Comparison of ENCODE assay signal across 16 cellular contexts in genomic region chr10:101002456-101002855, GRCh38. TPM values are rescaled to one million over a fixed set of nuclear protein-coding genes. Genes with fewer than 3 reads are reported as not detected.
DNase-seq lines count a peak whose midpoint lies in the region; ATAC-seq and TF ChIP-seq lines count a peak whose summit lies in the region.
"Had no signal": no experiment of that assay in that cellular context is flagged by ENCODE, and none has a peak within 500 bp of the region (broad histone marks: within the 10 kb centered on the region; RNA-seq: fewer than 3 reads in every experiment).

No MANE protein-coding gene starts in this region.

- peak overlapping the region; percentile 18 to 98 (median 97); a peak in 13 of 22 replicates for H3K27ac ChIP-seq in BLaER1 treated with 17β-estradiol and CSF1 and Interleukin-3, amounts not matched to agents 10 nM and 100 nM
- H3K27ac ChIP-seq in angular gyrus (ENCODE audit: low read depth, low read length), result peak overlapping the region; percentile 98
- peak overlapping the region; percentile 42 to 67 for H3K27ac ChIP-seq in liver (ENCODE audit: low read depth in 1 of 2, low read length in 2 of 2)
- peak overlapping the region; percentile 95 for H3K27ac ChIP-seq in skeletal muscle tissue (ENCODE audit: low read depth, low read length)

- H3K27me3 ChIP-seq in BLaER1 treated with 17β-estradiol and CSF1 and Interleukin-3, amounts not matched to agents 10 nM and 100 nM, result no peaks in the 10 kb centered on the region
- H3K27me3 ChIP-seq in liver (ENCODE audit: control insufficient read depth in 4 of 4, insufficient read depth in 4 of 4, low read length in 3 of 4) (no peaks in the 10 kb centered on the region), skeletal muscle tissue (ENCODE audit: control insufficient read depth in 3 of 3, insufficient read depth in 3 of 3, low read length in 3 of 3) (no peaks in the 10 kb centered on the region)
- H3K27me3 ChIP-seq: testis had no signal

- no peak for ATAC-seq in HG02938 (IDR thresholded peaks at IDR 0.05; ENCODE audit: unreplicated experiment)

- H3K4me2 ChIP-seq in BLaER1 treated with 17β-estradiol and CSF1 and Interleukin-3, amounts not matched to agents 10 nM and 100 nM, result peak overlapping the region; percentile 89 to 99 (median 97)

- DNase-seq in NCI-H82 (lab: John Stamatoyannopoulos, UW) (no peak), anterior cingulate cortex (lab: John Stamatoyannopoulos, UW) (no peak), COR-L47 (lab: John Stamatoyannopoulos, UW) (no peak)
- DNase-seq: activated CD4-positive, alpha-beta memory T cell treated with anti-CD3 and anti-CD28 coated beads for 36 hours; activated naive CD8-positive, alpha-beta T cell treated with anti-CD3 and anti-CD28 coated beads, Interleukin-2, amount 10 ng/mL, durations not matched to agents 7 days and 5 days; activated T-cell treated with anti-CD3 and anti-CD28 coated beads, Interleukin-2, amount 50 U/mL, for 48 hours; KG1; NCI-H1417 treated with DMSO at 0.1 percent for 48 hours; nucleus accumbens; stimulated activated CD4-positive, alpha-beta T cell treated with anti-CD3 and anti-CD28 coated beads, Interleukin-15, amount 100 ng/mL, for 24 hours; testis had no signal

- H3K4me3 ChIP-seq in BLaER1 treated with 17β-estradiol and CSF1 and Interleukin-3, amounts not matched to agents 10 nM and 100 nM, result peak overlapping the region in 4 of 10 experiments; percentile 18 to 92 (median 83); a peak in 4 of 20 replicates
- H3K4me3 ChIP-seq in liver (ENCODE audit: low read depth in 1 of 3, low read length in 3 of 3) (no peak overlapping the region), skeletal muscle tissue (ENCODE audit: low read length in 3 of 3) (peak overlapping the region in 2 of 3 donors; percentile 42 to 89)
- H3K4me3 ChIP-seq: testis had no signal

- TF ChIP-seq CTCF in liver (IDR thresholded peaks at IDR 0.05; ENCODE audit: low read depth, low read length, missing input control), result no peak

- no peaks in the 10 kb centered on the region for H3K9me3 ChIP-seq in BLaER1 treated with 17β-estradiol and CSF1 and Interleukin-3, amounts not matched to agents 10 nM and 100 nM (replicated peaks in 1 of 11)
- no peaks in the 10 kb centered on the region for H3K9me3 ChIP-seq in liver (ENCODE audit: control insufficient read depth in 4 of 4, low read length in 3 of 4)
- no peaks in the 10 kb centered on the region for H3K9me3 ChIP-seq in skeletal muscle tissue (ENCODE audit: control insufficient read depth in 3 of 3, low read length in 3 of 3)
- H3K9me3 ChIP-seq: testis had no signal

- no peak for TF ChIP-seq RAD21 in liver (IDR thresholded peaks at IDR 0.05)

- H3K9ac ChIP-seq in BLaER1 treated with 17β-estradiol and CSF1 and Interleukin-3, amounts not matched to agents 10 nM and 100 nM, result peak overlapping the region; percentile 92 to 99 (median 97); a peak in 19 of 22 replicates
- H3K9ac ChIP-seq in liver (ENCODE audit: low read depth in 1 of 2, low read length in 2 of 2) (no peak overlapping the region), skeletal muscle tissue (ENCODE audit: low read depth in 1 of 3, low read length in 3 of 3) (peak overlapping the region; percentile 45 to 99 (median 86))

- peaks cover 46 to 57% (median 53%) of the 10 kb centered on the region in 11 experiments for H3K36me3 ChIP-seq in BLaER1 treated with 17β-estradiol and CSF1 and Interleukin-3, amounts not matched to agents 10 nM and 100 nM
- H3K36me3 ChIP-seq in liver (ENCODE audit: control insufficient read depth in 4 of 4, insufficient read depth in 3 of 4, low read depth in 1 of 4, low read length in 3 of 4), result peaks cover 0 to 14% (median under 1%) of the 10 kb centered on the region in 4 donors
- peaks cover 30 to 43% (median 39%) of the 10 kb centered on the region in 3 donors for H3K36me3 ChIP-seq in skeletal muscle tissue (ENCODE audit: control insufficient read depth in 3 of 3, insufficient read depth in 3 of 3, low read length in 3 of 3)

- peaks cover 36 to 62% (median 49%) of the 10 kb centered on the region in 11 experiments; a peak in 21 of 22 replicates for H4K20me1 ChIP-seq in BLaER1 treated with 17β-estradiol and CSF1 and Interleukin-3, amounts not matched to agents 10 nM and 100 nM

- WGBS in liver, result 89% methylated on average over 11 of the region's 11 CpGs

- H3K4me1 ChIP-seq in BLaER1 treated with 17β-estradiol and CSF1 and Interleukin-3, amounts not matched to agents 10 nM and 100 nM, result peaks cover 22 to 53% (median 47%) of the 10 kb centered on the region in 10 experiments
- H3K4me1 ChIP-seq in liver (ENCODE audit: control insufficient read depth in 4 of 4, insufficient read depth in 4 of 4, low read length in 3 of 4) (peaks cover 0 to 20% (median 13%) of the 10 kb centered on the region in 4 donors), skeletal muscle tissue (ENCODE audit: control insufficient read depth in 3 of 3, insufficient read depth in 3 of 3, low read length in 3 of 3) (peaks cover 48 to 66% (median 58%) of the 10 kb centered on the region in 3 donors)

TF ChIP-seq in liver, 16 proteins besides CTCF, POLR2A, EP300 and RAD21:
- TF ChIP-seq FOXA2 (IDR thresholded peaks at IDR 0.05), result no peak
- TF ChIP-seq ATF3 (IDR thresholded peaks at IDR 0.05), result no peak
- no peak for TF ChIP-seq MAX (IDR thresholded peaks at IDR 0.05)
- no peak for TF ChIP-seq RXRA (IDR thresholded peaks at IDR 0.05)

RNA-seq across cellular contexts. Expression of gene LZTS2, which starts 2.8 kb away (rescaled TPM):
- total RNA-seq in liver, result 10 to 100 TPM in 1 of 2 donors, 1 to 10 TPM in 1; 9.9 to 10.3 TPM
- polyA plus RNA-seq in liver, result 1 to 10 TPM; 2.1 to 9.2 TPM
- total RNA-seq in skeletal muscle tissue, result 37.6 TPM

RNA-seq across cellular contexts. Expression of gene TWNK, which starts 15.1 kb away (rescaled TPM):
- total RNA-seq in liver, result 1 to 10 TPM; 4.1 to 4.8 TPM
- 1 to 10 TPM; 1.6 to 6.2 TPM for polyA plus RNA-seq in liver
- total RNA-seq in skeletal muscle tissue, result 4.2 TPM

RNA-seq across cellular contexts. Expression of gene MRPL43, which starts 15.2 kb away (rescaled TPM):
- total RNA-seq in liver (10 to 100 TPM; 30.5 to 53.3 TPM), skeletal muscle tissue (41.2 TPM)
- polyA plus RNA-seq in liver, result 10 to 100 TPM; 62.4 to 76.0 TPM

RNA-seq across cellular contexts. Expression of gene PDZD7, which starts 28.5 kb away (rescaled TPM):
- under 1 TPM in 1 of 2 donors, not detected in 1; 0.09 TPM for total RNA-seq in liver
- under 1 TPM; 0.06 to 0.07 TPM for polyA plus RNA-seq in liver
- total RNA-seq in skeletal muscle tissue, result 1.0 TPM

RNA-seq across cellular contexts. Expression of gene SFXN3, which starts 28.6 kb away (rescaled TPM):
- total RNA-seq in liver (10 to 100 TPM in 1 of 2 donors, 1 to 10 TPM in 1; 8.9 to 11.1 TPM), skeletal muscle tissue (18.8 TPM)
- polyA plus RNA-seq in liver, result 1 to 10 TPM; 1.7 to 3.8 TPM

Comparison
In these comparisons a context has a peak if more than half of its experiments do, and no peak if none do; other contexts are left out.
1. H3K4me3 ChIP-seq: peak in skeletal muscle tissue (2 of 3); none in liver (0 of 3).
2. H3K9ac ChIP-seq: peak in BLaER1 treated with 17β-estradiol and CSF1 and Interleukin-3, amounts not matched to agents 10 nM and 100 nM (11 of 11) and skeletal muscle tissue (3 of 3); none in liver (0 of 2).
3. Peak in every context shown above with its lines, with median percentiles within 50 percentile points of each other: H3K27ac ChIP-seq.